7 cellular contexts compared by ENCODE assay signal in the genomic region with DNA sequence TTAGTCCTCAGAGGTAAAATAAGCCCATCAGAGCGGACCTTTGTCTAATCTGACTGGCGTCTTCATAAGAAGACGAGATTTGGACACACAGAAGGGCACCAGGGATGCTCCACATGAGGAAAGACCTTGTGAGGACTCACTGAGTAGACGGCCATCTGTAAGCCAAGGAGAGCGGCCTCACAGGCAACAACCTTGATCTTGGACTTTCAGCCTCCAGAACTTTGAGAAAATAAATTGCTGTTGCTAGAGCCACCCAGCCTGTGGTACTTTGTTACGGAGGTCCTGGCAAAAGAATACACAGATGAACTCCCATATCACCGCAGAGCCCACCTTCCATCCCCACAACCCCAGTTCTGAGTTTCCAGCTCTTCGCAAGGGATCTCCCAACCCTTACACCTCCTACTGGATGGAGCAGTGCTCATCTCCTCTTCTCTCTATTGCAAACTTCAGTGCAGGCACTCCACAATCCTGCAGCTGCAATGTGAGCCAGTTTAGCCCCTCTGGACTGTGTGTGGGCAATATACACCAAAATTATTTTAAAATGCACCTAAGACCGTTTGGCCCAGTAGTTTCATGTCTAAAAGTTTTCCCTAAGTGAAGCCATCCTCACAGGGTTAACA. TPM values are rescaled to one million over a fixed set of nuclear protein-coding genes. Genes with fewer than 3 reads are reported as not detected.
"Had no signal": no experiment of that assay in that cellular context is flagged by ENCODE, and none has a peak within 500 bp of the region (broad histone marks: within the 10 kb centered on the region; RNA-seq: fewer than 3 reads in every experiment).

No MANE protein-coding gene starts in this region.

- H2AFZ ChIP-seq: GM23338 had no signal

- DNase-seq: H9 had no signal

- ATAC-seq: GM23338 had no signal

- H3K4me3 ChIP-seq: GM23338 had no signal

- FAIRE-seq: H1, H54, HTR-8/SVneo had no signal

- H3K4me2 ChIP-seq: GM23338 had no signal

RNA-seq across cellular contexts. Expression of a gene that starts 8.7 kb away (rescaled TPM):
- total RNA-seq: GM23338, H1, H9 had no signal
- polyA plus RNA-seq: H1, IgD-negative memory B cell had no signal

RNA-seq across cellular contexts. Expression of a gene that starts 14.4 kb away (rescaled TPM):
- total RNA-seq: GM23338, H1, H9, HT-29 had no signal
- polyA plus RNA-seq: GM23338, H1 had no signal

RNA-seq across cellular contexts. Expression of a gene that starts 39.5 kb away (rescaled TPM):
- total RNA-seq: H1 had no signal
- polyA plus RNA-seq: GM23338, IgD-negative memory B cell had no signal

RNA-seq across cellular contexts. Expression of a gene that starts 41.8 kb away (rescaled TPM):
- polyA plus RNA-seq: IgD-negative memory B cell had no signal

RNA-seq across cellular contexts. Expression of a gene that starts 46.0 kb away (rescaled TPM):
- polyA plus RNA-seq: IgD-negative memory B cell had no signal
